ENCODE assay signal across 1 cellular context in genomic region chr11:116507849-116508695, GRCh38.
TF ChIP-seq lines count a peak whose summit lies in the region.

No MANE protein-coding gene starts in this region.

TF ChIP-seq in H1, 55 proteins besides CTCF, POLR2A, EP300 and RAD21 (continued from another document):
- no peak for TF ChIP-seq ZNF274 (IDR thresholded peaks at IDR 0.05; ENCODE audit: borderline replicate concordance, extremely low read depth, low read length)
- no peak for TF ChIP-seq PHF8 (conservative IDR thresholded peaks at IDR 0.05; ENCODE audit: low read depth, low read length)
- TF ChIP-seq CHD7 (IDR thresholded peaks at IDR 0.05; ENCODE audit: insufficient replicate concordance, low read length), result no peak
- no peak for TF ChIP-seq BCL11A (IDR thresholded peaks at IDR 0.05; ENCODE audit: low read depth in 2 of 2, low read length in 2 of 2)
- no peak for TF ChIP-seq GTF2F1 (IDR thresholded peaks at IDR 0.05; ENCODE audit: borderline replicate concordance, low read depth, low read length)
- no peak for TF ChIP-seq SP4 (IDR thresholded peaks at IDR 0.05; ENCODE audit: low read length)
- TF ChIP-seq CBX5 (IDR thresholded peaks at IDR 0.05; ENCODE audit: low read depth, low read length), result no peak
- TF ChIP-seq MAFK (IDR thresholded peaks at IDR 0.05; ENCODE audit: low read depth, low read length), result no peak
